23 cellular contexts compared by ENCODE assay signal in genomic region chr16:1489077-1489476, GRCh38. TPM values are rescaled to one million over a fixed set of nuclear protein-coding genes. Genes with fewer than 3 reads are reported as not detected.
DNase-seq lines count a peak whose midpoint lies in the region; ATAC-seq, FAIRE-seq and TF ChIP-seq lines count a peak whose summit lies in the region.
"Had no signal": no experiment of that assay in that cellular context is flagged by ENCODE, and none has a peak within 500 bp of the region (broad histone marks: within the 10 kb centered on the region; RNA-seq: fewer than 3 reads in every experiment).

No MANE protein-coding gene starts in this region.

- no peak overlapping the region for H3K56ac ChIP-seq in H1 (replicated peaks; ENCODE audit: insufficient read length, low read depth, low read length)

- no peak for TF ChIP-seq POLR2A in H1 (IDR thresholded peaks at IDR 0.05; ENCODE audit: control extremely low read depth in 1 of 2, low read depth in 2 of 2, low read length in 2 of 2)

- peaks cover 0 to 4% (median 3%) of the 10 kb centered on the region in 4 experiments; a peak in 4 of 7 replicates for H3K4me1 ChIP-seq in H1 (replicated peaks in 1 of 4; ENCODE audit: control insufficient read depth in 3 of 4, insufficient read depth in 4 of 4, low read length in 3 of 4)

- no peak for FAIRE-seq in H1 (lab: Jason Lieb, UNC)
- FAIRE-seq: G401.6, GM12891, H54 had no signal

- intact Hi-C loops in natural killer cell (cut with micrococcal nuclease): no loop called here

- no peak overlapping the region for H3K9ac ChIP-seq in H1 (replicated peaks in 1 of 4; ENCODE audit: extremely low read depth in 1 of 4, low read depth in 3 of 4, low read length in 3 of 4)
- H3K9ac ChIP-seq: GM23248 had no signal

- no peak overlapping the region for H4K8ac ChIP-seq in H1 (ENCODE audit: extremely low read depth, insufficient read depth, low read length)

- no peak overlapping the region for H2BK20ac ChIP-seq in H1 (ENCODE audit: low read length)

- H3K36me3 Mint-ChIP-seq in natural killer cell treated with Interleukin-12 subunit alpha and Interleukin-12 subunit beta and Interleukin-15 and Interleukin-18, amount 100 ng/mL, for 72 hours: no peaks in the 10 kb centered on the region
- H3K36me3 Mint-ChIP-seq in natural killer cell (no peaks in the 10 kb centered on the region), osteocyte (ENCODE audit: unreplicated experiment) (no peaks in the 10 kb centered on the region)

- no peak for TF ChIP-seq EP300 in H1 (IDR thresholded peaks at IDR 0.05; ENCODE audit: borderline replicate concordance in 1 of 2, low read depth in 2 of 2, low read length in 2 of 2)

- peak; percentile 56 for DNase-seq in natural killer cell treated with Interleukin-12 subunit alpha and Interleukin-12 subunit beta and Interleukin-15 and Interleukin-18, amount 100 ng/mL, for 72 hours (ENCODE audit: low spot score)
- no peak for DNase-seq in natural killer cell
- DNase-seq in H1 (ENCODE audit: low read depth in 1 of 2, low spot score in 2 of 2): no peak
- peak; percentile 76 for DNase-seq in osteocyte (ENCODE audit: extremely low spot score, unreplicated experiment)
- no peak for DNase-seq in RWPE1 (ENCODE audit: low spot score)
- no peak for DNase-seq in NK-92 treated with Interleukin-12 subunit alpha and Interleukin-12 subunit beta, amount 100 ng/mL, for 24 hours (lab: John Stamatoyannopoulos, UW)
- DNase-seq in substantia nigra (lab: John Stamatoyannopoulos, UW): no peak
- DNase-seq: 8988T; CD8-positive, alpha-beta T cell; DMS 273 treated with DMSO at 0.1 percent for 48 hours; DMS53; DND-41; EL; GM23248; HCEC 1CT; IMR-90 had no signal

- H3K36me3 ChIP-seq in H1 (ENCODE audit: control insufficient read depth in 2 of 4, insufficient read depth in 4 of 4, low read length in 3 of 4): no peaks in the 10 kb centered on the region
- H3K36me3 ChIP-seq: BLaER1 treated with 17β-estradiol and CSF1 and Interleukin-3, amounts not matched to agents 10 nM and 100 nM had no signal

- peaks cover 0 to 4% of the 10 kb centered on the region in 2 experiments; a peak in 1 of 4 replicates for H3K79me2 ChIP-seq in H1 (ENCODE audit: control insufficient read depth in 1 of 2, insufficient read depth in 2 of 2, low read length in 2 of 2)

- no peak overlapping the region for H2AK5ac ChIP-seq in H1 (ENCODE audit: low read depth, low read length)

- no peak overlapping the region for H3K14ac ChIP-seq in H1 (ENCODE audit: insufficient read length)

- H3K4me2 ChIP-seq in H1 (ENCODE audit: insufficient read depth in 1 of 2, low read depth in 2 of 2, low read length in 2 of 2): no peak overlapping the region
- H3K4me2 ChIP-seq: BLaER1 treated with 17β-estradiol and CSF1 and Interleukin-3, amounts not matched to agents 10 nM and 100 nM had no signal

- H3K9me3 ChIP-seq in H1 (ENCODE audit: insufficient read depth in 2 of 2, low read depth in 1 of 2, low read length in 1 of 2): no peaks in the 10 kb centered on the region; a peak in 1 of 4 replicates
- H3K9me3 ChIP-seq: BLaER1 treated with 17β-estradiol and CSF1 and Interleukin-3, amounts not matched to agents 10 nM and 100 nM had no signal

- WGBS in H1 (ENCODE audit: extremely low coverage in 1 of 2, insufficient coverage in 1 of 2, insufficient read length in 1 of 2, insufficient replicate concordance in 2 of 2, low coverage in 1 of 2, low lambda C conversion rate in 2 of 2, missing lambda C conversion rate in 1 of 2), 2 experiments: 87% methylated on average over 12 of the region's 12 CpGs; no CpG with 5 or more reads in 1 of the 2 experiments

- POLR2A ChIA-PET in H1 (lab: Charles Lee; ENCODE audit: partially characterized antibody) (interaction anchor here (16.8 kb wide), 1 partner anchor 22 kb away, joined by 175 read pairs; no protein-coding TSS in a partner anchor), RWPE1 (lab: Yijun Ruan, JAX; ENCODE audit: low non-redundant PET) (no interaction called here)

- ATAC-seq in natural killer cell treated with Interleukin-12 subunit alpha and Interleukin-12 subunit beta and Interleukin-15 and Interleukin-18, amount 100 ng/mL, for 72 hours: no peak
- no peak for ATAC-seq in natural killer cell
- ATAC-seq: CD8-positive, alpha-beta T cell had no signal

- H3K4me3 ChIP-seq in H1 (ENCODE audit: extremely low read depth in 1 of 4, insufficient read depth in 2 of 4, low read depth in 3 of 4, low read length in 4 of 4): no peak overlapping the region
- H3K4me3 ChIP-seq: BLaER1 treated with 17β-estradiol and CSF1 and Interleukin-3, amounts not matched to agents 10 nM and 100 nM; GM23248 had no signal

- CTCF ChIA-PET in H1 (lab: Charles Lee; ENCODE audit: partially characterized antibody): no interaction called here
- CTCF ChIA-PET in RWPE1 (lab: Yijun Ruan, JAX): no interaction called here

- H2AFZ ChIP-seq in H1 (ENCODE audit: low read length): no peak overlapping the region
- H2AFZ ChIP-seq: GM23248 had no signal

- no peaks in the 10 kb centered on the region for H3K9me3 Mint-ChIP-seq in natural killer cell treated with Interleukin-12 subunit alpha and Interleukin-12 subunit beta and Interleukin-15 and Interleukin-18, amount 100 ng/mL, for 72 hours
- H3K9me3 Mint-ChIP-seq in natural killer cell (no peaks in the 10 kb centered on the region), osteocyte (ENCODE audit: unreplicated experiment) (no peaks in the 10 kb centered on the region)
- H3K9me3 Mint-ChIP-seq: CD8-positive, alpha-beta T cell had no signal

- peaks cover under 1% of the 10 kb centered on the region for H3K79me1 ChIP-seq in H1 (ENCODE audit: low read depth, low read length)

- no peaks in the 10 kb centered on the region for H3K27me3 Mint-ChIP-seq in natural killer cell treated with Interleukin-12 subunit alpha and Interleukin-12 subunit beta and Interleukin-15 and Interleukin-18, amount 100 ng/mL, for 72 hours
- H3K27me3 Mint-ChIP-seq in natural killer cell (ENCODE audit: low read depth in 2 of 2) (peaks cover 0 to 2% of the 10 kb centered on the region in 2 donors), osteocyte (ENCODE audit: unreplicated experiment) (peaks cover 2% of the 10 kb centered on the region)

- H2BK15ac ChIP-seq in H1 (ENCODE audit: low read length): no peak overlapping the region

- peaks cover 7 to 8% of the 10 kb centered on the region in 2 donors for H3K4me1 Mint-ChIP-seq in natural killer cell treated with Interleukin-12 subunit alpha and Interleukin-12 subunit beta and Interleukin-15 and Interleukin-18, amount 100 ng/mL, for 72 hours (ENCODE audit: low read depth in 2 of 2)
- H3K4me1 Mint-ChIP-seq in natural killer cell (peaks cover 9 to 16% of the 10 kb centered on the region in 2 donors), osteocyte (ENCODE audit: unreplicated experiment) (peaks cover 11% of the 10 kb centered on the region)

- H3K18ac ChIP-seq in H1 (ENCODE audit: extremely low read depth, low read length): no peak overlapping the region

- no peak overlapping the region for H4K91ac ChIP-seq in H1 (replicated peaks; ENCODE audit: insufficient read length, low read length)

- no peak overlapping the region for H3K23ac ChIP-seq in H1 (ENCODE audit: insufficient read length)

- H3K27ac Mint-ChIP-seq in natural killer cell treated with Interleukin-12 subunit alpha and Interleukin-12 subunit beta and Interleukin-15 and Interleukin-18, amount 100 ng/mL, for 72 hours: no peak overlapping the region
- H3K27ac Mint-ChIP-seq in natural killer cell: no peak overlapping the region
- no peak overlapping the region for H3K27ac Mint-ChIP-seq in osteocyte (ENCODE audit: unreplicated experiment)
- H3K27ac Mint-ChIP-seq: CD8-positive, alpha-beta T cell had no signal

- H2BK120ac ChIP-seq in H1 (replicated peaks; ENCODE audit: low read depth, low read length): no peak overlapping the region

- peaks cover 8% of the 10 kb centered on the region for H3K23me2 ChIP-seq in H1 (ENCODE audit: low read depth, low read length)

- no peak overlapping the region for H4K5ac ChIP-seq in H1 (ENCODE audit: insufficient read length, low read depth, low read length)

- H2BK5ac ChIP-seq in H1 (ENCODE audit: low read depth, low read length): no peak overlapping the region

- H3K27ac ChIP-seq in H1 (ENCODE audit: low read depth, low read length): no peak overlapping the region
- H3K27ac ChIP-seq in RWPE1: no peak overlapping the region
- no peak overlapping the region for H3K27ac ChIP-seq in substantia nigra (ENCODE audit: low read depth, low read length, poor library complexity, severe bottlenecking)
- H3K27ac ChIP-seq: BLaER1 treated with 17β-estradiol and CSF1 and Interleukin-3, amounts not matched to agents 10 nM and 100 nM; GM23248 had no signal

- H3K4ac ChIP-seq in H1 (replicated peaks; ENCODE audit: insufficient read length, low read depth, low read length): no peak overlapping the region

- H4K20me1 ChIP-seq in H1 (replicated peaks in 1 of 2; ENCODE audit: control insufficient read depth in 1 of 2, insufficient read depth in 2 of 2, low read length in 2 of 2): no peaks in the 10 kb centered on the region

- no peak overlapping the region for H2BK12ac ChIP-seq in H1 (ENCODE audit: low read depth, low read length)

- TF ChIP-seq CTCF in natural killer cell (IDR thresholded peaks at IDR 0.05) (no peak), H1 (IDR thresholded peaks at IDR 0.05; ENCODE audit: control extremely low read depth in 1 of 3, insufficient read depth in 1 of 3, low read depth in 1 of 3, low read length in 3 of 3) (no peak), osteocyte (IDR thresholded peaks at IDR 0.05) (no peak), RWPE1 (conservative IDR thresholded peaks at IDR 0.05; ENCODE audit: low read depth) (no peak)

- no peaks in the 10 kb centered on the region for H3K27me3 ChIP-seq in H1 (replicated peaks in 1 of 4; ENCODE audit: control insufficient read depth in 3 of 4, extremely low read depth in 1 of 4, insufficient read depth in 3 of 4, low read length in 3 of 4)
- H3K27me3 ChIP-seq: BLaER1 treated with 17β-estradiol and CSF1 and Interleukin-3, amounts not matched to agents 10 nM and 100 nM had no signal

- H3K4me3 Mint-ChIP-seq in natural killer cell treated with Interleukin-12 subunit alpha and Interleukin-12 subunit beta and Interleukin-15 and Interleukin-18, amount 100 ng/mL, for 72 hours: no peak overlapping the region
- H3K4me3 Mint-ChIP-seq in natural killer cell (no peak overlapping the region), osteocyte (ENCODE audit: unreplicated experiment) (no peak overlapping the region)
- H3K4me3 Mint-ChIP-seq: CD8-positive, alpha-beta T cell had no signal

- no peak for TF ChIP-seq RAD21 in H1 (IDR thresholded peaks at IDR 0.05 in 1 of 2, conservative IDR thresholded peaks at IDR 0.05 in 1 of 2; ENCODE audit: low read depth in 2 of 2, low read length in 2 of 2)

RNA-seq across cellular contexts. Expression of gene PTX4, which starts 0.3 kb away (rescaled TPM):
- total RNA-seq in natural killer cell treated with Interleukin-12 subunit alpha and Interleukin-12 subunit beta and Interleukin-15 and Interleukin-18, amount 100 ng/mL, for 72 hours: under 1 TPM in 1 of 2 donors, not detected in 1; 0.39 TPM
- under 1 TPM in 1 of 3 donors, not detected in 2; 0.31 TPM for total RNA-seq in natural killer cell
- total RNA-seq in H1 (2021; fragmentation: NEBNext Ultra II Directional; extraction: Animal tissue kit (Norgen Biotek cat#: 25700)): not detected in 2 replicates
- not detected in 2 replicates for polyA plus RNA-seq in H1 (2011; rRNA removed)
- 0.10 TPM for polyA plus RNA-seq in H1 (2011; cell fraction: cytosol; rRNA removed)
- polyA plus RNA-seq in H1 (2011; cell fraction: nucleus; rRNA removed): 0.10 TPM
- not detected in 4 replicates for polyA plus RNA-seq in H1 (2012, experiment 1 of 2)
- not detected for polyA plus RNA-seq in H1 (2012, experiment 2 of 2)
- polyA plus RNA-seq in H1 (2013, experiment 1 of 2): 0.14 TPM
- 0.04 TPM for polyA plus RNA-seq in H1 (2013, experiment 2 of 2)
- polyA minus RNA-seq in H1 (2011; rRNA and poly(A)+ RNA removed): 0.13 TPM in 1 of 2 replicates, not detected in the other
- polyA minus RNA-seq in H1 (2011; cell fraction: cytosol; rRNA and poly(A)+ RNA removed): not detected
- polyA minus RNA-seq in H1 (2011; cell fraction: nucleus; rRNA and poly(A)+ RNA removed): not detected
- total RNA-seq in osteocyte: not detected in 2 replicates
- total RNA-seq: A673; CD8-positive, alpha-beta T cell; GM23248; HT1080; IMR-90 had no signal
- polyA plus RNA-seq: AG04450, GM23248 had no signal

RNA-seq across cellular contexts. Expression of gene TELO2, which starts 4.1 kb away (rescaled TPM):
- 100 to 1,000 TPM in 1 of 2 donors, 10 to 100 TPM in 1; 55.5 to 156 TPM for total RNA-seq in natural killer cell treated with Interleukin-12 subunit alpha and Interleukin-12 subunit beta and Interleukin-15 and Interleukin-18, amount 100 ng/mL, for 72 hours
- total RNA-seq in natural killer cell (10 to 100 TPM; 45.5 to 50.0 (median 46.5) TPM), osteocyte (35.7 and 37.8 TPM in 2 replicates)
- total RNA-seq in H1 (2021; fragmentation: NEBNext Ultra II Directional; extraction: Animal tissue kit (Norgen Biotek cat#: 25700)): 64.8 and 66.4 TPM in 2 replicates
- polyA plus RNA-seq in H1 (2011; rRNA removed): 39.3 and 72.9 TPM in 2 replicates
- 61.2 TPM for polyA plus RNA-seq in H1 (2011; cell fraction: cytosol; rRNA removed)
- polyA plus RNA-seq in H1 (2011; cell fraction: nucleus; rRNA removed): 382 TPM
- polyA plus RNA-seq in H1 (2012, experiment 1 of 2): 39.6 to 74.2 TPM (median 66.1 TPM) in 4 replicates
- polyA plus RNA-seq in H1 (2012, experiment 2 of 2): 42.5 TPM
- 37.6 TPM for polyA plus RNA-seq in H1 (2013, experiment 1 of 2)
- polyA plus RNA-seq in H1 (2013, experiment 2 of 2): 33.1 TPM
- polyA minus RNA-seq in H1 (2011; rRNA and poly(A)+ RNA removed): 12.1 and 13.9 TPM in 2 replicates
- 34.6 TPM for polyA minus RNA-seq in H1 (2011; cell fraction: cytosol; rRNA and poly(A)+ RNA removed)
- polyA minus RNA-seq in H1 (2011; cell fraction: nucleus; rRNA and poly(A)+ RNA removed): 65.3 TPM

RNA-seq across cellular contexts. Expression of gene CLCN7, which starts 14.2 kb away (rescaled TPM):
- 10 to 100 TPM; 52.2 to 73.5 TPM for total RNA-seq in natural killer cell treated with Interleukin-12 subunit alpha and Interleukin-12 subunit beta and Interleukin-15 and Interleukin-18, amount 100 ng/mL, for 72 hours
- 100 to 1,000 TPM; 117 to 125 (median 118) TPM for total RNA-seq in natural killer cell
- 76.5 and 81.5 TPM in 2 replicates for total RNA-seq in H1 (2021; fragmentation: NEBNext Ultra II Directional; extraction: Animal tissue kit (Norgen Biotek cat#: 25700))
- 38.6 and 79.6 TPM in 2 replicates for polyA plus RNA-seq in H1 (2011; rRNA removed)
- polyA plus RNA-seq in H1 (2011; cell fraction: cytosol; rRNA removed): 41.1 TPM
- polyA plus RNA-seq in H1 (2011; cell fraction: nucleus; rRNA removed): 372 TPM
- 64.4 to 95.0 TPM (median 79.5 TPM) in 4 replicates for polyA plus RNA-seq in H1 (2012, experiment 1 of 2)
- 57.4 TPM for polyA plus RNA-seq in H1 (2012, experiment 2 of 2)
- polyA plus RNA-seq in H1 (2013, experiment 1 of 2): 61.1 TPM
- polyA plus RNA-seq in H1 (2013, experiment 2 of 2): 57.1 TPM
- 30.3 and 38.3 TPM in 2 replicates for polyA minus RNA-seq in H1 (2011; rRNA and poly(A)+ RNA removed)
- 33.2 TPM for polyA minus RNA-seq in H1 (2011; cell fraction: cytosol; rRNA and poly(A)+ RNA removed)
- polyA minus RNA-seq in H1 (2011; cell fraction: nucleus; rRNA and poly(A)+ RNA removed): 76.7 TPM
- total RNA-seq in osteocyte: 177 and 179 TPM in 2 replicates

RNA-seq across cellular contexts. Expression of gene TMEM204, which starts 44.4 kb away (rescaled TPM):
- 10 to 100 TPM in 1 of 2 donors, 1 to 10 TPM in 1; 2.8 to 10.7 TPM for total RNA-seq in natural killer cell treated with Interleukin-12 subunit alpha and Interleukin-12 subunit beta and Interleukin-15 and Interleukin-18, amount 100 ng/mL, for 72 hours
- total RNA-seq in natural killer cell (10 to 100 TPM in 1 of 3 donors, 1 to 10 TPM in 2; 3.3 to 14.1 (median 7.8) TPM), osteocyte (13.5 and 14.5 TPM in 2 replicates)
- not detected in 2 replicates for total RNA-seq in H1 (2021; fragmentation: NEBNext Ultra II Directional; extraction: Animal tissue kit (Norgen Biotek cat#: 25700))
- polyA plus RNA-seq in H1 (2011; rRNA removed): 0.03 TPM in 1 of 2 replicates, not detected in the other
- 0.05 TPM for polyA plus RNA-seq in H1 (2011; cell fraction: cytosol; rRNA removed)
- not detected for polyA plus RNA-seq in H1 (2011; cell fraction: nucleus; rRNA removed)
- polyA plus RNA-seq in H1 (2012, experiment 1 of 2): 0.12 to 0.37 TPM (median 0.21 TPM) in 4 replicates
- polyA plus RNA-seq in H1 (2012, experiment 2 of 2): 0.16 TPM
- polyA plus RNA-seq in H1 (2013, experiment 1 of 2): 0.08 TPM
- 0.02 TPM for polyA plus RNA-seq in H1 (2013, experiment 2 of 2)
- not detected in 2 replicates for polyA minus RNA-seq in H1 (2011; rRNA and poly(A)+ RNA removed)
- polyA minus RNA-seq in H1 (2011; cell fraction: cytosol; rRNA and poly(A)+ RNA removed): not detected
- not detected for polyA minus RNA-seq in H1 (2011; cell fraction: nucleus; rRNA and poly(A)+ RNA removed)
- total RNA-seq: A673 had no signal

RNA-seq across cellular contexts. Expression of gene CCDC154, which starts 44.7 kb away (rescaled TPM):
- total RNA-seq in natural killer cell treated with Interleukin-12 subunit alpha and Interleukin-12 subunit beta and Interleukin-15 and Interleukin-18, amount 100 ng/mL, for 72 hours: 1 to 10 TPM in 1 of 2 donors, under 1 TPM in 1; 0.38 to 3.6 TPM
- total RNA-seq in natural killer cell (1 to 10 TPM in 2 of 3 donors, under 1 TPM in 1; 0.88 to 1.8 (median 1.6) TPM), osteocyte (1.0 and 2.5 TPM in 2 replicates)
- 0.88 and 1.3 TPM in 2 replicates for total RNA-seq in H1 (2021; fragmentation: NEBNext Ultra II Directional; extraction: Animal tissue kit (Norgen Biotek cat#: 25700))
- 0.15 and 0.58 TPM in 2 replicates for polyA plus RNA-seq in H1 (2011; rRNA removed)
- polyA plus RNA-seq in H1 (2011; cell fraction: cytosol; rRNA removed): 0.56 TPM
- 2.4 TPM for polyA plus RNA-seq in H1 (2011; cell fraction: nucleus; rRNA removed)
- 0.43 to 1.3 TPM (median 0.79 TPM) in 4 replicates for polyA plus RNA-seq in H1 (2012, experiment 1 of 2)
- polyA plus RNA-seq in H1 (2012, experiment 2 of 2): 0.05 TPM
- 0.16 TPM for polyA plus RNA-seq in H1 (2013, experiment 1 of 2)
- 0.13 TPM for polyA plus RNA-seq in H1 (2013, experiment 2 of 2)
- polyA minus RNA-seq in H1 (2011; rRNA and poly(A)+ RNA removed): not detected in 2 replicates
- polyA minus RNA-seq in H1 (2011; cell fraction: cytosol; rRNA and poly(A)+ RNA removed): not detected
- polyA minus RNA-seq in H1 (2011; cell fraction: nucleus; rRNA and poly(A)+ RNA removed): not detected
- total RNA-seq: GM23248, IMR-90 had no signal

Comparison
In these comparisons a context has a peak if more than half of its experiments do, and no peak if none do; other contexts are left out.
1. DNase-seq: peak in natural killer cell treated with Interleukin-12 subunit alpha and Interleukin-12 subunit beta and Interleukin-15 and Interleukin-18, amount 100 ng/mL, for 72 hours (single experiment) and osteocyte (single experiment); none in natural killer cell (single experiment), H1 (0 of 2), RWPE1 (single experiment), NK-92 treated with Interleukin-12 subunit alpha and Interleukin-12 subunit beta, amount 100 ng/mL, for 24 hours (single experiment) and substantia nigra (0 of 49).